31 cellular contexts compared by ENCODE assay signal in the genomic region with DNA sequence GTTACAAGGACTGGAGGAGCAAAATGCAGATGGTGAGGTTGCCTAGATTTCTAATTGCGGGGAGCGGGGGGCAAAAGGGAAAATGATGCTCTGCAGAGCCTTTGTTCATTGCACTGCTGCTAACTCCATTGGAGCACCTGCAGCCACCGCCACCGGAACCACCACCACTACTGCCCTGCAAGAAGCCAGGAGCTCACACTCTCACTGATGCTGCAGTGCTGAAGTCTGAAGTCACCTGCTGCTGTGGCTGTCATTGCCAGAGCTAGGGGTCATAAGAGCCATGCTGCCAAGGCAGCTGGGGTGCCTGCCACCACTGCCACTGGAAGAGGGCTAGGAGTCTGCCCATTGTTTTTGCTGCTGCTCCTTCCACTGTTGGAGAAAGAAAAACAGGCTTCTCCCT. TPM values are rescaled to one million over a fixed set of nuclear protein-coding genes. Genes with fewer than 3 reads are reported as not detected.
"Had no signal": no experiment of that assay in that cellular context is flagged by ENCODE, and none has a peak within 500 bp of the region (broad histone marks: within the 10 kb centered on the region; RNA-seq: fewer than 3 reads in every experiment).

No MANE protein-coding gene starts in this region.

- ATAC-seq: activated CD8-positive, alpha-beta T cell treated with anti-CD3 and anti-CD28 coated beads for 36 hours; activated naive CD4-positive, alpha-beta T cell treated with anti-CD3 and anti-CD28 coated beads, Interleukin-2, amount 50 U/mL, for 72 hours; activated T-cell treated with anti-CD3 and anti-CD28 coated beads, Interleukin-2, amount 50 U/mL, for 4 hours; activated T-cell treated with anti-CD3 and anti-CD28 coated beads, Interleukin-2, amount 50 U/mL, for 72 hours; activated T-helper 17 cell treated with anti-CD3 and anti-CD28 coated beads, Interleukin-2, amount 50 U/mL, for 72 hours; body of pancreas had no signal

- H3K9me3 ChIP-seq: adrenal gland, body of pancreas, breast epithelium had no signal

- H3K36me3 ChIP-seq: adrenal gland, brain microvascular endothelial cell, breast epithelium had no signal

- H3K27ac ChIP-seq: adrenal gland, body of pancreas, brain microvascular endothelial cell, breast epithelium, VCaP had no signal

- H3K4me1 ChIP-seq: adrenal gland, breast epithelium had no signal

- H3K27me3 ChIP-seq: body of pancreas, breast epithelium had no signal

- H3K4me3 ChIP-seq: adrenal gland, body of pancreas, breast epithelium had no signal

- DNase-seq: activated B cell treated with CpG ODN at 0.5 μM for 24 hours; activated CD4-positive, alpha-beta memory T cell treated with anti-CD3 and anti-CD28 coated beads for 36 hours; activated CD4-positive, alpha-beta T cell treated with anti-CD3 and anti-CD28 coated beads for 4 hours; activated CD4-positive, alpha-beta T cell treated with anti-CD3 and anti-CD28 coated beads, Interleukin-2, amount 10 ng/mL, durations not matched to agents 24 days and 14 days; activated CD4-positive, alpha-beta T cell treated with anti-CD3 and anti-CD28 coated beads, Interleukin-2, amount 50 U/mL, for 1 hour; activated CD4-positive, alpha-beta T cell treated with anti-CD3 and anti-CD28 coated beads, Interleukin-2, amount 50 U/mL, for 4 hours; activated CD4-positive, CD25-positive, alpha-beta regulatory T cell treated with anti-CD3 and anti-CD28 coated beads, Interleukin-2, amount 50 U/mL, for 72 hours; activated CD8-positive, alpha-beta T cell treated with anti-CD3 and anti-CD28 coated beads for 36 hours; activated gamma-delta T cell treated with Interleukin-2 at 50 U/mL for 16 hours; activated naive CD4-positive, alpha-beta T cell; activated naive CD4-positive, alpha-beta T cell treated with anti-CD3 and anti-CD28 coated beads for 36 hours; activated naive CD4-positive, alpha-beta T cell treated with anti-CD3 and anti-CD28 coated beads, Interleukin-2, amount 50 U/mL, for 16 hours; activated naive CD8-positive, alpha-beta T cell treated with anti-CD3 and anti-CD28 coated beads for 36 hours; activated T-cell treated with anti-CD3 and anti-CD28 coated beads for 4 hours; activated T-cell treated with anti-CD3 and anti-CD28 coated beads, Interleukin-2, amount 50 U/mL, for 1 hour; activated T-cell treated with anti-CD3 and anti-CD28 coated beads, Interleukin-2, amount 50 U/mL, for 4 hours; activated T-cell treated with anti-CD3 and anti-CD28 coated beads, Interleukin-2, amount 50 U/mL, for 72 hours; amniotic stem cell; aorta; body of pancreas; brain microvascular endothelial cell; central memory CD4-positive, alpha-beta T cell; SW 1271; T-helper 1 cell; T-helper 2 cell; T-helper 9 cell had no signal

RNA-seq across cellular contexts. Expression of a gene that starts 7.3 kb away (rescaled TPM):
- total RNA-seq: activated B cell treated with CpG ODN at 0.5 μM for 24 hours, aorta, breast epithelium had no signal

RNA-seq across cellular contexts. Expression of a gene that starts 26.7 kb away (rescaled TPM):
- total RNA-seq: activated B cell treated with CpG ODN at 0.5 μM for 24 hours; activated CD4-positive, alpha-beta memory T cell treated with anti-CD3 and anti-CD28 coated beads for 36 hours; activated naive CD4-positive, alpha-beta T cell treated with anti-CD3 and anti-CD28 coated beads for 36 hours; activated T-cell treated with anti-CD3 and anti-CD28 coated beads, Interleukin-2, amount 50 U/mL, for 4 hours; activated T-helper 17 cell treated with anti-CD3 and anti-CD28 coated beads, Interleukin-2, amount 50 U/mL, for 72 hours had no signal

RNA-seq across cellular contexts. Expression of a gene that starts 59.1 kb away (rescaled TPM):
- total RNA-seq: activated B cell treated with CpG ODN at 0.5 μM for 24 hours; activated CD4-positive, alpha-beta T cell treated with anti-CD3 and anti-CD28 coated beads, Interleukin-2, amount 10 ng/mL, durations not matched to agents 24 days and 14 days had no signal
